ENCODE assay signal across 17 cellular contexts in genomic region chr10:110401401-110402076, GRCh38.
"Had no signal": no experiment of that assay in that cellular context is flagged by ENCODE, and none has a peak within 500 bp of the region (broad histone marks: within the 10 kb centered on the region; RNA-seq: fewer than 3 reads in every experiment).

No MANE protein-coding gene starts in this region.

- DNase-seq: activated CD4-positive, alpha-beta T cell treated with anti-CD3 and anti-CD28 coated beads, Interleukin-2, amount 50 U/mL, for 1 hour; activated CD4-positive, CD25-positive, alpha-beta regulatory T cell; body of pancreas; effector memory CD8-positive, alpha-beta T cell; immature natural killer cell; left colon; natural killer cell; occipital lobe; sigmoid colon; stimulated activated CD4-positive, alpha-beta T cell treated with anti-CD3 and anti-CD28 coated beads, Interleukin-12 subunit alpha, Interleukin-12 subunit beta, amount 100 ng/mL, for 4 hours; T-helper 17 cell had no signal

- H3K4me3 ChIP-seq: body of pancreas, lung, prostate gland, sigmoid colon had no signal

- H3K4me3 Mint-ChIP-seq: activated naive CD4-positive, alpha-beta T cell treated with anti-CD3 and anti-CD28 coated beads, Interleukin-2, amount 50 U/mL, for 24 hours; effector memory CD8-positive, alpha-beta T cell; immature natural killer cell; natural killer cell; stimulated activated naive CD8-positive, alpha-beta T cell treated with anti-CD3 and anti-CD28 coated beads, Interleukin-15, Interleukin-2, amounts not matched to agents 100 ng/mL and 50 ng/mL, for 24 hours; T-helper 17 cell had no signal

- H3K4me1 ChIP-seq: prostate gland had no signal

- H3K27ac Mint-ChIP-seq: activated naive CD4-positive, alpha-beta T cell treated with anti-CD3 and anti-CD28 coated beads, Interleukin-2, amount 50 U/mL, for 24 hours; activated T-helper 2 cell treated with anti-CD3 and anti-CD28 coated beads, Interferon-gamma antibody, Interleukin-2, Interleukin-4, amounts not matched to agents 10 μg/mL and 5 μg/mL and 100 μg/mL, durations not matched to agents 14 hours and 24 hours and 36 hours; immature natural killer cell; stimulated activated naive CD8-positive, alpha-beta T cell treated with anti-CD3 and anti-CD28 coated beads, Interleukin-15, Interleukin-2, amounts not matched to agents 100 ng/mL and 50 ng/mL, for 24 hours; T-helper 17 cell had no signal

- H3K27ac ChIP-seq: body of pancreas, prostate gland, sigmoid colon had no signal

- H3K36me3 ChIP-seq: prostate gland, sigmoid colon had no signal

- H3K9me3 Mint-ChIP-seq: activated naive CD4-positive, alpha-beta T cell treated with anti-CD3 and anti-CD28 coated beads, Interleukin-2, amount 50 U/mL, for 24 hours; activated T-helper 2 cell treated with anti-CD3 and anti-CD28 coated beads, Interferon-gamma antibody, Interleukin-2, Interleukin-4, amounts not matched to agents 10 μg/mL and 5 μg/mL and 100 μg/mL, durations not matched to agents 14 hours and 24 hours and 36 hours; effector memory CD8-positive, alpha-beta T cell; immature natural killer cell; natural killer cell; stimulated activated naive CD8-positive, alpha-beta T cell treated with anti-CD3 and anti-CD28 coated beads, Interleukin-15, Interleukin-2, amounts not matched to agents 100 ng/mL and 50 ng/mL, for 24 hours had no signal

- H3K9me3 ChIP-seq: body of pancreas, prostate gland, sigmoid colon had no signal

- H3K27me3 ChIP-seq: body of pancreas, sigmoid colon had no signal

- ATAC-seq: body of pancreas; effector memory CD8-positive, alpha-beta T cell; esophagus mucosa; left colon; natural killer cell; T-helper 17 cell had no signal

- H3K27me3 Mint-ChIP-seq: activated naive CD4-positive, alpha-beta T cell treated with anti-CD3 and anti-CD28 coated beads, Interleukin-2, amount 50 U/mL, for 24 hours; effector memory CD8-positive, alpha-beta T cell; stimulated activated naive CD8-positive, alpha-beta T cell treated with anti-CD3 and anti-CD28 coated beads, Interleukin-15, Interleukin-2, amounts not matched to agents 100 ng/mL and 50 ng/mL, for 24 hours had no signal

- H3K36me3 Mint-ChIP-seq: activated naive CD4-positive, alpha-beta T cell treated with anti-CD3 and anti-CD28 coated beads, Interleukin-2, amount 50 U/mL, for 24 hours; immature natural killer cell; natural killer cell had no signal

- H3K4me1 Mint-ChIP-seq: activated naive CD4-positive, alpha-beta T cell treated with anti-CD3 and anti-CD28 coated beads, Interleukin-2, amount 50 U/mL, for 24 hours; T-helper 17 cell had no signal
